14 cellular contexts compared by ENCODE assay signal in the genomic region with DNA sequence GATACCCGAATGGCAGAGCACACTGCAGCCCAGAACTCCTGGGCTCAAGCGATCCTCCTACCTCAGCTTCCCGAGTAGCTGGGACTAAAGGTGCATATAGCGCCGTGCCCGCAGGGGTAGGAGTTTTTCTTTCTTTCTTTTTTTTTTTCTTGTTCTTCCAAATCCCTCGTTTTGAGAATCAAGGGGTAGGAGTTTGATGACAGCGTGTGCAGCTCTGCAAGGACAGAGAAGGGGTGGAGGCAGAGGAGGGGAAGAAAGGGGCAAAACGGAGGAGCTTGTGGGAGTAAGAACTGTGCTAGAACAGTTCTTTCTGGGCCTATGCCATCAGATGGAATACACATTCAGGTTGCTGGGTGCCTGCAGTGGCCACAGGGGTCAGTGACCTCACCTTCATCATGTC. TPM values are rescaled to one million over a fixed set of nuclear protein-coding genes. Genes with fewer than 3 reads are reported as not detected.
A peak's percentile ranks its signal among the peaks of the same experiment; 100 is the strongest.
DNase-seq lines count a peak whose midpoint lies in the region; ATAC-seq and TF ChIP-seq lines count a peak whose summit lies in the region.
"Had no signal": no experiment of that assay in that cellular context is flagged by ENCODE, and none has a peak within 500 bp of the region (broad histone marks: within the 10 kb centered on the region; RNA-seq: fewer than 3 reads in every experiment).

No MANE protein-coding gene starts in this region.

- H2BK12ac ChIP-seq in trophoblast cell (ENCODE audit: low read length): no peak overlapping the region

- H3K27me3 Mint-ChIP-seq in activated naive CD8-positive, alpha-beta T cell treated with anti-CD3 and anti-CD28 coated beads, Interleukin-2, amount 10 ng/mL, durations not matched to agents 7 days and 5 days: no peaks in the 10 kb centered on the region
- no peaks in the 10 kb centered on the region for H3K27me3 Mint-ChIP-seq in activated naive CD8-positive, alpha-beta T cell treated with anti-CD3 and anti-CD28 coated beads for 36 hours
- H3K27me3 Mint-ChIP-seq in T-helper 17 cell: no peaks in the 10 kb centered on the region
- H3K27me3 Mint-ChIP-seq in stimulated activated naive B cell treated with anti-CD40 and anti-IgM and Interleukin-4, amounts not matched to agents 10 μg/mL and 1 μg/mL and 100 μg/mL, for 72 hours: no peaks in the 10 kb centered on the region
- H3K27me3 Mint-ChIP-seq: CD4-positive, CD25-positive, alpha-beta regulatory T cell had no signal

- DNase-seq in activated naive CD8-positive, alpha-beta T cell treated with anti-CD3 and anti-CD28 coated beads, Interleukin-2, amount 10 ng/mL, durations not matched to agents 7 days and 5 days: no peak
- DNase-seq in activated naive CD8-positive, alpha-beta T cell treated with anti-CD3 and anti-CD28 coated beads for 36 hours: no peak
- DNase-seq in T-helper 17 cell (no peak), trophoblast cell (no peak), WERI-Rb-1 (no peak), NCI-H2171 treated with DMSO at 0.1 percent for 48 hours (lab: John Stamatoyannopoulos, UW) (no peak)
- DNase-seq in stimulated activated naive B cell treated with anti-CD40 and anti-IgM and Interleukin-4, amounts not matched to agents 10 μg/mL and 1 μg/mL and 100 μg/mL, for 72 hours: no peak
- DNase-seq: ACHN; CD4-positive, CD25-positive, alpha-beta regulatory T cell; DMS53; GM23248 had no signal

- H3K4ac ChIP-seq in trophoblast cell (ENCODE audit: low read depth, low read length): no peak overlapping the region

- H4K8ac ChIP-seq in trophoblast cell (ENCODE audit: low read depth, low read length): no peak overlapping the region

- H3K23ac ChIP-seq in trophoblast cell (ENCODE audit: low read length): no peak overlapping the region

- H2BK5ac ChIP-seq in trophoblast cell (ENCODE audit: low read depth, low read length, poor library complexity): no peak overlapping the region

- H3K9me3 ChIP-seq in T-helper 17 cell (ENCODE audit: control insufficient read depth, low read length, poor library complexity, severe bottlenecking) (no peaks in the 10 kb centered on the region), trophoblast cell (ENCODE audit: insufficient read depth, low read depth, low read length) (peaks cover 1% of the 10 kb centered on the region), WERI-Rb-1 (ENCODE audit: severe bottlenecking) (no peaks in the 10 kb centered on the region)
- H3K9me3 ChIP-seq: BLaER1 treated with 17β-estradiol and CSF1 and Interleukin-3, amounts not matched to agents 10 nM and 100 nM had no signal

- H3K9ac ChIP-seq in trophoblast cell (ENCODE audit: low read length): peak overlapping the region; percentile 29
- H3K9ac ChIP-seq: BLaER1 treated with 17β-estradiol and CSF1 and Interleukin-3, amounts not matched to agents 10 nM and 100 nM; GM23248 had no signal

- H3K9me3 Mint-ChIP-seq in activated naive CD8-positive, alpha-beta T cell treated with anti-CD3 and anti-CD28 coated beads, Interleukin-2, amount 10 ng/mL, durations not matched to agents 7 days and 5 days: no peaks in the 10 kb centered on the region
- H3K9me3 Mint-ChIP-seq in activated naive CD8-positive, alpha-beta T cell treated with anti-CD3 and anti-CD28 coated beads for 36 hours: no peaks in the 10 kb centered on the region
- no peaks in the 10 kb centered on the region for H3K9me3 Mint-ChIP-seq in stimulated activated naive B cell treated with anti-CD40 and anti-IgM and Interleukin-4, amounts not matched to agents 10 μg/mL and 1 μg/mL and 100 μg/mL, for 72 hours
- H3K9me3 Mint-ChIP-seq: CD4-positive, CD25-positive, alpha-beta regulatory T cell had no signal

- peaks cover 15% of the 10 kb centered on the region for H3K36me3 Mint-ChIP-seq in activated naive CD8-positive, alpha-beta T cell treated with anti-CD3 and anti-CD28 coated beads, Interleukin-2, amount 10 ng/mL, durations not matched to agents 7 days and 5 days
- peaks cover 8% of the 10 kb centered on the region for H3K36me3 Mint-ChIP-seq in activated naive CD8-positive, alpha-beta T cell treated with anti-CD3 and anti-CD28 coated beads for 36 hours
- H3K36me3 Mint-ChIP-seq in T-helper 17 cell (ENCODE audit: low read depth): peaks cover 4% of the 10 kb centered on the region
- peaks cover 36 to 70% of the 10 kb centered on the region in 2 donors for H3K36me3 Mint-ChIP-seq in stimulated activated naive B cell treated with anti-CD40 and anti-IgM and Interleukin-4, amounts not matched to agents 10 μg/mL and 1 μg/mL and 100 μg/mL, for 72 hours

- H3K4me3 Mint-ChIP-seq in activated naive CD8-positive, alpha-beta T cell treated with anti-CD3 and anti-CD28 coated beads, Interleukin-2, amount 10 ng/mL, durations not matched to agents 7 days and 5 days: no peak overlapping the region
- no peak overlapping the region for H3K4me3 Mint-ChIP-seq in activated naive CD8-positive, alpha-beta T cell treated with anti-CD3 and anti-CD28 coated beads for 36 hours
- H3K4me3 Mint-ChIP-seq in T-helper 17 cell: no peak overlapping the region
- no peak overlapping the region for H3K4me3 Mint-ChIP-seq in stimulated activated naive B cell treated with anti-CD40 and anti-IgM and Interleukin-4, amounts not matched to agents 10 μg/mL and 1 μg/mL and 100 μg/mL, for 72 hours
- H3K4me3 Mint-ChIP-seq: CD4-positive, CD25-positive, alpha-beta regulatory T cell had no signal

- ATAC-seq in activated naive CD8-positive, alpha-beta T cell treated with anti-CD3 and anti-CD28 coated beads, Interleukin-2, amount 10 ng/mL, durations not matched to agents 7 days and 5 days (ENCODE audit: low read depth): no peak
- no peak for ATAC-seq in T-helper 17 cell
- no peak for ATAC-seq in stimulated activated naive B cell treated with anti-CD40 and anti-IgM and Interleukin-4, amounts not matched to agents 10 μg/mL and 1 μg/mL and 100 μg/mL, for 72 hours (replicated peaks)
- ATAC-seq: GM12878, HCT116 had no signal

- H3K27ac Mint-ChIP-seq in activated naive CD8-positive, alpha-beta T cell treated with anti-CD3 and anti-CD28 coated beads, Interleukin-2, amount 10 ng/mL, durations not matched to agents 7 days and 5 days: peak overlapping the region; percentile 43
- no peak overlapping the region for H3K27ac Mint-ChIP-seq in activated naive CD8-positive, alpha-beta T cell treated with anti-CD3 and anti-CD28 coated beads for 36 hours
- peak overlapping the region; percentile 43 for H3K27ac Mint-ChIP-seq in T-helper 17 cell
- H3K27ac Mint-ChIP-seq in stimulated activated naive B cell treated with anti-CD40 and anti-IgM and Interleukin-4, amounts not matched to agents 10 μg/mL and 1 μg/mL and 100 μg/mL, for 72 hours: peak overlapping the region; percentile 20

- peaks cover 7% of the 10 kb centered on the region for H3K4me1 Mint-ChIP-seq in activated naive CD8-positive, alpha-beta T cell treated with anti-CD3 and anti-CD28 coated beads, Interleukin-2, amount 10 ng/mL, durations not matched to agents 7 days and 5 days
- peaks cover 8% of the 10 kb centered on the region for H3K4me1 Mint-ChIP-seq in activated naive CD8-positive, alpha-beta T cell treated with anti-CD3 and anti-CD28 coated beads for 36 hours
- H3K4me1 Mint-ChIP-seq in T-helper 17 cell: peaks cover 6% of the 10 kb centered on the region
- H3K4me1 Mint-ChIP-seq in stimulated activated naive B cell treated with anti-CD40 and anti-IgM and Interleukin-4, amounts not matched to agents 10 μg/mL and 1 μg/mL and 100 μg/mL, for 72 hours: peaks cover 4 to 6% of the 10 kb centered on the region in 2 donors

- TF ChIP-seq CTCF in WERI-Rb-1 (IDR thresholded peaks at IDR 0.05; ENCODE audit: low read depth, low read length): no peak

- no peak overlapping the region for H4K12ac ChIP-seq in trophoblast cell (ENCODE audit: low read depth, low read length)

- H3K79me1 ChIP-seq in trophoblast cell (ENCODE audit: low read length): no peaks in the 10 kb centered on the region

- no peak overlapping the region for H2AK5ac ChIP-seq in trophoblast cell (ENCODE audit: low read length)

- H3K27ac ChIP-seq in trophoblast cell (ENCODE audit: low read depth, low read length): no peak overlapping the region
- H3K27ac ChIP-seq in WERI-Rb-1: no peak overlapping the region; the same call in 1 of the 2 replicates
- H3K27ac ChIP-seq: BLaER1 treated with 17β-estradiol and CSF1 and Interleukin-3, amounts not matched to agents 10 nM and 100 nM; GM23248 had no signal

- H3K27me3 ChIP-seq in trophoblast cell (ENCODE audit: insufficient read depth, low read length): no peaks in the 10 kb centered on the region
- H3K27me3 ChIP-seq in WERI-Rb-1 (ENCODE audit: insufficient read depth, low read depth, severe bottlenecking): no peaks in the 10 kb centered on the region
- H3K27me3 ChIP-seq: BLaER1 treated with 17β-estradiol and CSF1 and Interleukin-3, amounts not matched to agents 10 nM and 100 nM had no signal

- H3K4me3 ChIP-seq in trophoblast cell (ENCODE audit: low read depth, low read length): no peak overlapping the region
- no peak overlapping the region for H3K4me3 ChIP-seq in WERI-Rb-1 (ENCODE audit: low read depth, low read length)
- H3K4me3 ChIP-seq: BLaER1 treated with 17β-estradiol and CSF1 and Interleukin-3, amounts not matched to agents 10 nM and 100 nM; GM12878; GM23248 had no signal

- no peak overlapping the region for H3K18ac ChIP-seq in trophoblast cell (ENCODE audit: low read length)

- WGBS in trophoblast cell (ENCODE audit: extremely low coverage, insufficient coverage, insufficient read length): no CpG with 5 or more reads among the region's 9 CpGs

- no peak overlapping the region for H2AFZ ChIP-seq in trophoblast cell (ENCODE audit: insufficient read depth, low read length, poor library complexity)
- H2AFZ ChIP-seq: GM23248 had no signal

- H3K4me2 ChIP-seq in trophoblast cell (ENCODE audit: low read length): no peak overlapping the region
- H3K4me2 ChIP-seq: BLaER1 treated with 17β-estradiol and CSF1 and Interleukin-3, amounts not matched to agents 10 nM and 100 nM had no signal

- POLR2A ChIA-PET in activated naive CD8-positive, alpha-beta T cell treated with anti-CD3 and anti-CD28 coated beads, Interleukin-2, amount 10 ng/mL, durations not matched to agents 7 days and 5 days (lab: Charles Lee): interaction anchor here (1.5 kb wide), 1 partner anchor 17 kb away, joined by 3 read pairs; the partner anchor contains the start of gene CUL7

- no peak overlapping the region for H2BK120ac ChIP-seq in trophoblast cell (ENCODE audit: insufficient read depth, low read length, poor library complexity)

- H3K14ac ChIP-seq in trophoblast cell (ENCODE audit: low read length): no peak overlapping the region

- no peaks in the 10 kb centered on the region for H3K4me1 ChIP-seq in trophoblast cell (ENCODE audit: control insufficient read depth in 1 of 2, insufficient read depth in 2 of 2, low read length in 2 of 2)
- H3K4me1 ChIP-seq: BLaER1 treated with 17β-estradiol and CSF1 and Interleukin-3, amounts not matched to agents 10 nM and 100 nM had no signal

- no peak overlapping the region for H4K91ac ChIP-seq in trophoblast cell (ENCODE audit: low read depth, low read length)

- H3K36me3 ChIP-seq in trophoblast cell (ENCODE audit: control insufficient read depth in 1 of 2, insufficient read depth in 2 of 2, low read length in 2 of 2) (peaks cover 66 to 76% of the 10 kb centered on the region in 2 experiments), WERI-Rb-1 (peaks cover 94% of the 10 kb centered on the region)

- no peaks in the 10 kb centered on the region for H3K79me2 ChIP-seq in trophoblast cell (ENCODE audit: control insufficient read depth, insufficient read depth, low read length, poor library complexity)

RNA-seq across cellular contexts. Expression of gene RRP36, which starts 15.3 kb away (rescaled TPM):
- 10 to 100 TPM; 63.8 to 65.6 TPM for total RNA-seq in activated naive CD8-positive, alpha-beta T cell treated with anti-CD3 and anti-CD28 coated beads, Interleukin-2, amount 10 ng/mL, durations not matched to agents 7 days and 5 days
- total RNA-seq in activated naive CD8-positive, alpha-beta T cell treated with anti-CD3 and anti-CD28 coated beads for 36 hours: 10 to 100 TPM; 87.6 to 93.0 TPM
- 10 to 100 TPM; 25.2 to 29.0 TPM for total RNA-seq in T-helper 17 cell
- polyA plus RNA-seq in trophoblast cell (2013): 81.7 and 88.1 TPM in 2 replicates

RNA-seq across cellular contexts. Expression of gene CUL7, which starts 16.9 kb away (rescaled TPM):
- 10 to 100 TPM; 10.2 to 12.7 TPM for total RNA-seq in activated naive CD8-positive, alpha-beta T cell treated with anti-CD3 and anti-CD28 coated beads, Interleukin-2, amount 10 ng/mL, durations not matched to agents 7 days and 5 days
- 10 to 100 TPM in 1 of 2 experiments, 1 to 10 TPM in 1; 9.3 to 10.2 TPM for total RNA-seq in activated naive CD8-positive, alpha-beta T cell treated with anti-CD3 and anti-CD28 coated beads for 36 hours
- total RNA-seq in T-helper 17 cell: 10 to 100 TPM in 1 of 2 donors, 1 to 10 TPM in 1; 8.2 to 11.2 TPM
- 22.6 and 22.9 TPM in 2 replicates for polyA plus RNA-seq in trophoblast cell (2013)

RNA-seq across cellular contexts. Expression of gene MRPL2, which starts 22.5 kb away (rescaled TPM):
- 10 to 100 TPM; 50.1 to 65.2 TPM for total RNA-seq in activated naive CD8-positive, alpha-beta T cell treated with anti-CD3 and anti-CD28 coated beads, Interleukin-2, amount 10 ng/mL, durations not matched to agents 7 days and 5 days
- 100 to 1,000 TPM; 112 to 113 TPM for total RNA-seq in activated naive CD8-positive, alpha-beta T cell treated with anti-CD3 and anti-CD28 coated beads for 36 hours
- 10 to 100 TPM; 32.3 to 37.5 TPM for total RNA-seq in T-helper 17 cell
- polyA plus RNA-seq in trophoblast cell (2013): 47.4 and 49.7 TPM in 2 replicates

RNA-seq across cellular contexts. Expression of gene KLHDC3, which starts 22.7 kb away (rescaled TPM):
- 10 to 100 TPM; 69.4 to 69.9 TPM for total RNA-seq in activated naive CD8-positive, alpha-beta T cell treated with anti-CD3 and anti-CD28 coated beads, Interleukin-2, amount 10 ng/mL, durations not matched to agents 7 days and 5 days
- 10 to 100 TPM; 65.8 to 66.1 TPM for total RNA-seq in activated naive CD8-positive, alpha-beta T cell treated with anti-CD3 and anti-CD28 coated beads for 36 hours
- total RNA-seq in T-helper 17 cell: 10 to 100 TPM; 31.1 TPM
- polyA plus RNA-seq in trophoblast cell (2013): 63.6 and 64.5 TPM in 2 replicates

RNA-seq across cellular contexts. Expression of gene KLC4, which starts 22.7 kb away (rescaled TPM):
- total RNA-seq in activated naive CD8-positive, alpha-beta T cell treated with anti-CD3 and anti-CD28 coated beads, Interleukin-2, amount 10 ng/mL, durations not matched to agents 7 days and 5 days: 10 to 100 TPM; 25.2 to 33.8 TPM
- 1 to 10 TPM; 9.5 to 10.0 TPM for total RNA-seq in activated naive CD8-positive, alpha-beta T cell treated with anti-CD3 and anti-CD28 coated beads for 36 hours
- total RNA-seq in T-helper 17 cell: 10 to 100 TPM; 25.7 to 41.9 TPM
- 22.8 and 23.4 TPM in 2 replicates for polyA plus RNA-seq in trophoblast cell (2013)
